8 cellular contexts compared by ENCODE assay signal in the genomic region with DNA sequence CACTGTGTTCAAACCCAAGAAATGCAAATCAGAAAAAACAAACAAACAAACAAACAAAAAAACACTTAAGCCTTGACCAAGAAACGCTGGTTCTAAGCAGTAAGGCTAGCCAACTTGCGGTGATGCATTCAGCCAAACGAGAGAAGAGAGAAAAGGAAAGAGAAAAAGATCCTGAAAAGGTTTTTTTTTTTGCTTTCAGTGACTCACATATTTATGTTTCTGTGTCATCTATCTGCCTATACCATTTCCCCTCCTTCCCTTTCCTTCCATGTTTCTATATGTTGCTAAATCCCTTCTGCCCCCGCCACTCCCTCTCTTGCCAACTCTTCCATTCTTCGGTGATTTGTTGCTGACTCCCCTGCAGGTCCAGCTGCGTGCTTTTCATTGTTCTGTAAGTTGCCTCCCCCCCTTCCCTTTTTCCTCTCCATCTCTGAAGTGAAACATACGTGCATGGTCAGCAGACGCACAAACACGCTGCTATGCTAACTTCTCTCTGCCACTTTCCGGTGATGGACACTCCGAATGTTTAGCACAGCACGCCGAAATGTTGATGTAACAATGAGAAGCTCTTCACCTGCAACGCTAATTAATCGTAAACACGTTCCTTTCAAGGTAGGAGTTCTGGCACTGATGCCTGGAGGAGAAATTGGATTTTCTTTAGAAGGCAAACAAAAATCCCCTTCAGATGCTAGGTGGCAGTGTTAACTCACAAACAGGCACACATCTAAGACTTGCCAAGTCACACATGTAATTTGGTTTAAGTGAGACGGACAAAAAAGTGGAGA.
A peak's percentile ranks its signal among the peaks of the same experiment; 100 is the strongest.
DNase-seq lines count a peak whose midpoint lies in the region; ATAC-seq and TF ChIP-seq lines count a peak whose summit lies in the region.

No MANE protein-coding gene starts in this region.

- WGBS in GM23248 (ENCODE audit: low coverage in 1 of 2, low lambda C conversion rate in 2 of 2, missing lambda C conversion rate in 2 of 2), 2 experiments, result 4 to 8% methylated on average over 17 of the region's 17 CpGs
- WGBS in body of pancreas, 2 donors, result 7 to 10% methylated on average over 17 of the region's 17 CpGs

- TF ChIP-seq CTCF in body of pancreas (IDR thresholded peaks at IDR 0.05) (peak in 5 of 7 experiments; percentile 21 to 63 (median 59)), kidney epithelial cell (IDR thresholded peaks at IDR 0.05; ENCODE audit: insufficient read depth, low read length, poor library complexity, severe bottlenecking) (peak; percentile 58), thoracic aorta (IDR thresholded peaks at IDR 0.05) (peak; percentile 53)

- no peak for ATAC-seq in body of pancreas
- no peak for ATAC-seq in thoracic aorta (ENCODE audit: insufficient number of reproducible peaks, low FRiP score, low read depth)
- no peak for ATAC-seq in GM21737 (IDR thresholded peaks at IDR 0.05; ENCODE audit: unreplicated experiment)

- DNase-seq in D341Med (ENCODE audit: low spot score) (peak; percentile 46), GM23248 (peak; percentile 64), NCI-H2081 (lab: John Stamatoyannopoulos, UW) (peak; percentile 50 to 77), body of pancreas (peak in 3 of 4 donors; percentile 9 to 21 (median 17)), kidney epithelial cell (ENCODE audit: low read depth) (peak; percentile 14), thoracic aorta (ENCODE audit: low spot score) (no peak)
- DNase-seq in activated CD4-positive, alpha-beta T cell treated with anti-CD3 and anti-CD28 coated beads, Interleukin-2, amount 10 ng/mL, durations not matched to agents 7 days and 5 days, result no peak

- H3K4me1 Mint-ChIP-seq in activated CD4-positive, alpha-beta T cell treated with anti-CD3 and anti-CD28 coated beads, Interleukin-2, amount 10 ng/mL, durations not matched to agents 7 days and 5 days, result no peaks in the 10 kb centered on the region

- no peaks in the 10 kb centered on the region for H4K20me1 ChIP-seq in GM23248 (ENCODE audit: insufficient read depth)

- H3K4me2 ChIP-seq in GM23248 (ENCODE audit: unreplicated experiment), result peak overlapping the region; percentile 91

- H3K27ac ChIP-seq in GM23248 (no peak overlapping the region), body of pancreas (no peak overlapping the region), thoracic aorta (no peak overlapping the region)

- H3K4me1 ChIP-seq in GM23248 (ENCODE audit: insufficient read depth) (peaks cover 8% of the 10 kb centered on the region; the same call in 1 of the 2 replicates), body of pancreas (peaks cover 5% of the 10 kb centered on the region), thoracic aorta (ENCODE audit: control insufficient read depth in 1 of 2, low read depth in 2 of 2) (no peaks in the 10 kb centered on the region)

- H3K27me3 Mint-ChIP-seq in activated CD4-positive, alpha-beta T cell treated with anti-CD3 and anti-CD28 coated beads, Interleukin-2, amount 10 ng/mL, durations not matched to agents 7 days and 5 days, result no peaks in the 10 kb centered on the region

- H3K9me3 ChIP-seq in GM23248 (ENCODE audit: low read depth), result no peaks in the 10 kb centered on the region
- H3K9me3 ChIP-seq in body of pancreas, result no peaks in the 10 kb centered on the region
- no peaks in the 10 kb centered on the region for H3K9me3 ChIP-seq in thoracic aorta

- H3K27ac Mint-ChIP-seq in activated CD4-positive, alpha-beta T cell treated with anti-CD3 and anti-CD28 coated beads, Interleukin-2, amount 10 ng/mL, durations not matched to agents 7 days and 5 days, result no peak overlapping the region

- H3K27me3 ChIP-seq in GM23248 (replicated peaks; ENCODE audit: insufficient read depth) (no peaks in the 10 kb centered on the region; the same call in 1 of the 2 replicates), body of pancreas (no peaks in the 10 kb centered on the region), kidney epithelial cell (ENCODE audit: control insufficient read depth, insufficient read depth, low read length) (no peaks in the 10 kb centered on the region), thoracic aorta (replicated peaks; ENCODE audit: insufficient read depth) (no peaks in the 10 kb centered on the region)

- POLR2A ChIA-PET in activated CD4-positive, alpha-beta T cell treated with anti-CD3 and anti-CD28 coated beads, Interleukin-2, amount 10 ng/mL, durations not matched to agents 7 days and 5 days (lab: Charles Lee), result no interaction called here

- CTCF ChIA-PET in activated CD4-positive, alpha-beta T cell treated with anti-CD3 and anti-CD28 coated beads, Interleukin-2, amount 10 ng/mL, durations not matched to agents 7 days and 5 days (lab: Charles Lee), result no interaction called here

- H3K36me3 ChIP-seq in GM23248 (ENCODE audit: low read depth), result no peaks in the 10 kb centered on the region
- H3K36me3 ChIP-seq in body of pancreas (replicated peaks in 1 of 2; ENCODE audit: insufficient read depth in 1 of 2, low read depth in 2 of 2), result no peaks in the 10 kb centered on the region
- no peaks in the 10 kb centered on the region for H3K36me3 ChIP-seq in kidney epithelial cell (ENCODE audit: control insufficient read depth, insufficient read depth, low read length)
- H3K36me3 ChIP-seq in thoracic aorta, result no peaks in the 10 kb centered on the region

- in situ Hi-C loops in GM23248 (cut with MboI), result no loop called here

- peak overlapping the region; percentile 77 for H2AFZ ChIP-seq in GM23248

- H3K79me2 ChIP-seq in GM23248 (ENCODE audit: insufficient read depth), result no peaks in the 10 kb centered on the region

- no peaks in the 10 kb centered on the region for H3F3A ChIP-seq in GM23248 (ENCODE audit: insufficient read depth)

- no peak overlapping the region for H3K4me3 Mint-ChIP-seq in activated CD4-positive, alpha-beta T cell treated with anti-CD3 and anti-CD28 coated beads, Interleukin-2, amount 10 ng/mL, durations not matched to agents 7 days and 5 days

- intact Hi-C loops in body of pancreas (cut with DNase I), result no loop called here

- no peak for TF ChIP-seq POLR2A in body of pancreas (IDR thresholded peaks at IDR 0.05)

- no peaks in the 10 kb centered on the region for H3K36me3 Mint-ChIP-seq in activated CD4-positive, alpha-beta T cell treated with anti-CD3 and anti-CD28 coated beads, Interleukin-2, amount 10 ng/mL, durations not matched to agents 7 days and 5 days (ENCODE audit: low read depth)

- no peaks in the 10 kb centered on the region for H3K9me3 Mint-ChIP-seq in activated CD4-positive, alpha-beta T cell treated with anti-CD3 and anti-CD28 coated beads, Interleukin-2, amount 10 ng/mL, durations not matched to agents 7 days and 5 days

- peak overlapping the region; percentile 32; the same call in 1 of the 2 replicates for H3K9ac ChIP-seq in GM23248

- H3K9me2 ChIP-seq in GM23248 (ENCODE audit: insufficient read depth), result peaks cover 3% of the 10 kb centered on the region; the same call in 1 of the 2 replicates

- H3K4me3 ChIP-seq in GM23248, result peak overlapping the region; percentile 74
- H3K4me3 ChIP-seq in body of pancreas, result no peak overlapping the region
- peak overlapping the region; percentile 26 for H3K4me3 ChIP-seq in kidney epithelial cell (ENCODE audit: low read depth, low read length)
- H3K4me3 ChIP-seq in thoracic aorta, result peak overlapping the region; percentile 68

Comparison
In these comparisons a context has a peak if more than half of its experiments do, and no peak if none do; other contexts are left out.
1. DNase-seq: peak in D341Med (single experiment), GM23248 (single experiment), NCI-H2081 (2 of 2), body of pancreas (3 of 4) and kidney epithelial cell (single experiment); none in thoracic aorta (single experiment) and activated CD4-positive, alpha-beta T cell treated with anti-CD3 and anti-CD28 coated beads, Interleukin-2, amount 10 ng/mL, durations not matched to agents 7 days and 5 days (single experiment).
2. H3K4me3 ChIP-seq: peak in GM23248 (single experiment), kidney epithelial cell (single experiment) and thoracic aorta (single experiment); none in body of pancreas (0 of 2).
3. Peak in every context shown above with its lines, with median percentiles within 50 percentile points of each other: CTCF ChIP-seq.